18 cellular contexts compared by ENCODE assay signal in the genomic region with DNA sequence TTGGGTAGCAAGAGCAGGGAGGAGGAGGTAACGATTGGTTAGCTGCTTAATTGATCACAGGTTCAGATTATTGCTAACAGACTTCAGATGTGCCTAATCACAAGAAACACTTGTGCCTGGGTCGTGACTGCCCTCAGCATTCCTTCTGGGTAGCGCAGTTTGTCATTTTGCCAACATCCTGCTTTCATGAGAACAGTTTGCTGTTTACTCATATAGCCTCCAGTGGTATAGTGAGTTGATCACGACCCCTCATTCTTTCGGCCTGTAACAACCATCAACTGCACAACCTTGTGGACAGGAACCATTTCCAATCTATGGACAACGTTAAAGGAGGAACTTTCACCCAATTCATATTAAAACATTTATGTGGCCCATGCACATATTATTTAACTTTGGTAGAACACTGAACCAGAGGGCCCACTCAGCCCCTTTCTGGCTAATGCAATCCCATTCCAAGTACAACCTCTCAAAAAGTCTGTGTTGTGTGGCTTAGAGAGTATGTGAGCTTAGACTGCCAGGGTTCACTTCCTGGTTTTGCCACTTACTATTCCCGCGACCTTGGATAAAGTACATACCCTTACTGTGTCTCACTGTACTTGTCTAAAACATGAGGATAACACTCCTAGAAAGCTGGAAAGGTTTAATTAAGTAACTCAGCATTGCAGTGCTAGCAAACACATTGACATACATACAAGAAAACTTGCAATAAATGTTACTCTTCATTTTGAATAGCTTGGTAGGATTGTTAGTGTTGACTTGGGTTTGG.
DNase-seq lines count a peak whose midpoint lies in the region; ATAC-seq, FAIRE-seq and TF ChIP-seq lines count a peak whose summit lies in the region.
"Had no signal": no experiment of that assay in that cellular context is flagged by ENCODE, and none has a peak within 500 bp of the region (broad histone marks: within the 10 kb centered on the region; RNA-seq: fewer than 3 reads in every experiment).

No MANE protein-coding gene starts in this region.

- intact Hi-C loops in MCF 10A (cut with micrococcal nuclease) (no loop called here), mammary epithelial cell (cut with micrococcal nuclease) (no loop called here), right cardiac atrium (cut with DNase I) (no loop called here), upper lobe of right lung (cut with DNase I) (no loop called here)

- H3K4me1 ChIP-seq in mammary epithelial cell (ENCODE audit: insufficient read depth, low read length) (no peaks in the 10 kb centered on the region), right cardiac atrium (ENCODE audit: control insufficient read depth, insufficient read depth, low read length) (peaks cover 10% of the 10 kb centered on the region), upper lobe of right lung (peaks cover 5% of the 10 kb centered on the region), Peyer's patch (no peaks in the 10 kb centered on the region)

- H3K79me2 ChIP-seq in mammary epithelial cell (ENCODE audit: insufficient read depth, low read length) = no peaks in the 10 kb centered on the region

- POLR2A ChIA-PET in MCF 10A (lab: Yijun Ruan, JAX) = interaction anchor here (0.6 kb wide), 1 partner anchor 503 kb away, joined by 3 read pairs; no protein-coding TSS in a partner anchor

- H3K36me3 Mint-ChIP-seq in MCF 10A (ENCODE audit: insufficient read depth, unreplicated experiment) = peaks cover 9% of the 10 kb centered on the region

- CTCF ChIA-PET in MCF 10A (lab: Yijun Ruan, JAX) = no interaction called here
- CTCF ChIA-PET in mammary epithelial cell (lab: Charles Lee; ENCODE audit: low non-redundant PET) = no interaction called here

- H3K27ac ChIP-seq in mammary epithelial cell (ENCODE audit: insufficient read depth, low read depth, low read length) (no peak overlapping the region), right cardiac atrium (ENCODE audit: low read length) (peak overlapping the region; percentile 35), upper lobe of right lung (peak overlapping the region; percentile 32), Peyer's patch (no peak overlapping the region)

- no peak overlapping the region for H3K27ac Mint-ChIP-seq in MCF 10A (ENCODE audit: low read depth, unreplicated experiment)
- H3K27ac Mint-ChIP-seq: type B pancreatic cell had no signal

- H3K4me3 Mint-ChIP-seq in MCF 10A (ENCODE audit: unreplicated experiment) = no peak overlapping the region
- H3K4me3 Mint-ChIP-seq: neural crest cell, type B pancreatic cell had no signal

- no peak for TF ChIP-seq POLR2A in Peyer's patch (IDR thresholded peaks at IDR 0.05)

- no peak overlapping the region for H3K4me2 ChIP-seq in mammary epithelial cell (ENCODE audit: insufficient read depth, low read depth, low read length)

- dilution Hi-C loops in mammary epithelial cell (cut with HindIII; ENCODE audit: low sequenced_read_pairs) = no loop called here

- no peaks in the 10 kb centered on the region for H3K4me1 Mint-ChIP-seq in MCF 10A (ENCODE audit: insufficient read depth, unreplicated experiment)

- H3K27me3 Mint-ChIP-seq in MCF 10A (ENCODE audit: insufficient read depth, unreplicated experiment) = no peaks in the 10 kb centered on the region
- H3K27me3 Mint-ChIP-seq: type B pancreatic cell had no signal

- H2AFZ ChIP-seq in mammary epithelial cell (ENCODE audit: low read depth, low read length) = no peak overlapping the region

- H4K20me1 ChIP-seq in mammary epithelial cell (ENCODE audit: insufficient read depth, low read length) = no peaks in the 10 kb centered on the region

- H3K9me3 Mint-ChIP-seq in MCF 10A (ENCODE audit: unreplicated experiment) = no peaks in the 10 kb centered on the region

- H3K27me3 ChIP-seq in mammary epithelial cell (ENCODE audit: insufficient read depth, low read length) (no peaks in the 10 kb centered on the region), bronchial epithelial cell (ENCODE audit: control insufficient read depth, insufficient read depth, low read length) (no peaks in the 10 kb centered on the region), right cardiac atrium (ENCODE audit: control insufficient read depth, insufficient read depth) (no peaks in the 10 kb centered on the region), upper lobe of right lung (no peaks in the 10 kb centered on the region), Peyer's patch (no peaks in the 10 kb centered on the region)

- ATAC-seq in right cardiac atrium (peak; percentile 43 to 57), upper lobe of right lung (peak; percentile 74)
- ATAC-seq: GM12878 had no signal

- H3K4me3 ChIP-seq in mammary epithelial cell (replicated peaks in 1 of 3; ENCODE audit: insufficient read depth in 1 of 3, low read depth in 2 of 3, low read length in 3 of 3) (no peak overlapping the region), bronchial epithelial cell (ENCODE audit: low read depth, low read length) (no peak overlapping the region), right cardiac atrium (ENCODE audit: low read length) (no peak overlapping the region), upper lobe of right lung (no peak overlapping the region), Peyer's patch (no peak overlapping the region)
- H3K4me3 ChIP-seq: GM12878 had no signal

- in situ Hi-C loops in mammary epithelial cell (cut with MboI; ENCODE audit: low sequenced_read_pairs in 2 of 2) = no loop called here

- 86% methylated on average over 7 of the region's 8 CpGs for WGBS in mammary epithelial cell (ENCODE audit: low coverage, missing lambda C conversion rate)
- 51% methylated on average over 8 of the region's 8 CpGs for WGBS in right cardiac atrium

- H3K9ac ChIP-seq in mammary epithelial cell (ENCODE audit: insufficient read depth, low read length) = no peak overlapping the region

- H3K36me3 ChIP-seq in mammary epithelial cell (ENCODE audit: insufficient read depth, low read length) (no peaks in the 10 kb centered on the region), bronchial epithelial cell (ENCODE audit: control insufficient read depth, insufficient read depth, low read length) (no peaks in the 10 kb centered on the region), upper lobe of right lung (no peaks in the 10 kb centered on the region), Peyer's patch (no peaks in the 10 kb centered on the region)

- DNase-seq in MCF 10A (ENCODE audit: unreplicated experiment) (peak; percentile 8), mammary epithelial cell (no peak), bronchial epithelial cell (ENCODE audit: low read depth) (peak; percentile 14), right cardiac atrium (no peak), upper lobe of right lung (no peak), HCEC 1CT (no peak), GM19238 (ENCODE audit: insufficient read length, low spot score) (no peak), Peyer's patch (no peak)
- DNase-seq: ACHN; activated CD8-positive, alpha-beta memory T cell treated with anti-CD3 and anti-CD28 coated beads for 24 hours; NCI-H1048; NCI-H446 treated with DMSO at 0.1 percent for 48 hours; stimulated activated CD4-positive, alpha-beta T cell treated with anti-CD3 and anti-CD28 coated beads, Interleukin-15, amount 100 ng/mL, for 24 hours; T1000 had no signal

- peak; percentile 50 for FAIRE-seq in bronchial epithelial cell (lab: Jason Lieb, UNC)
- FAIRE-seq: frontal cortex, GM12878 had no signal

- TF ChIP-seq CTCF in MCF 10A (IDR thresholded peaks at IDR 0.05; ENCODE audit: unreplicated experiment) (no peak), mammary epithelial cell (conservative IDR thresholded peaks at IDR 0.05 in 1 of 2, IDR thresholded peaks at IDR 0.05 in 1 of 2; ENCODE audit: extremely low read depth in 1 of 2, insufficient read depth in 1 of 2, low read depth in 1 of 2, low read length in 2 of 2) (no peak), bronchial epithelial cell (IDR thresholded peaks at IDR 0.05; ENCODE audit: insufficient read depth, low read length, severe bottlenecking) (no peak), upper lobe of right lung (IDR thresholded peaks at IDR 0.05) (no peak), Peyer's patch (IDR thresholded peaks at IDR 0.05) (no peak)

- BruUV-seq in MCF 10A (replicated peaks; lab: Mats Ljungman, UMichigan) = no TSS peak
- no TSS peak for BruUV-seq in mammary epithelial cell (replicated peaks; lab: Mats Ljungman, UMichigan)

- H3K9me3 ChIP-seq in mammary epithelial cell (replicated peaks; ENCODE audit: insufficient read depth, low read length) = no peaks in the 10 kb centered on the region
- no peaks in the 10 kb centered on the region for H3K9me3 ChIP-seq in right cardiac atrium (ENCODE audit: control insufficient read depth, low read length)
- no peaks in the 10 kb centered on the region for H3K9me3 ChIP-seq in upper lobe of right lung
- H3K9me3 ChIP-seq in Peyer's patch = no peaks in the 10 kb centered on the region

Comparison
In these comparisons a context has a peak if more than half of its experiments do, and no peak if none do; other contexts are left out.
1. DNase-seq: peak in MCF 10A (single experiment) and bronchial epithelial cell (single experiment); none in mammary epithelial cell (single experiment), right cardiac atrium (0 of 3), upper lobe of right lung (single experiment), HCEC 1CT (single experiment), GM19238 (single experiment) and Peyer's patch (0 of 3).
2. H3K27ac ChIP-seq: peak in right cardiac atrium (single experiment) and upper lobe of right lung (single experiment); none in mammary epithelial cell (single experiment) and Peyer's patch (0 of 4).